In the genomic region with DNA sequence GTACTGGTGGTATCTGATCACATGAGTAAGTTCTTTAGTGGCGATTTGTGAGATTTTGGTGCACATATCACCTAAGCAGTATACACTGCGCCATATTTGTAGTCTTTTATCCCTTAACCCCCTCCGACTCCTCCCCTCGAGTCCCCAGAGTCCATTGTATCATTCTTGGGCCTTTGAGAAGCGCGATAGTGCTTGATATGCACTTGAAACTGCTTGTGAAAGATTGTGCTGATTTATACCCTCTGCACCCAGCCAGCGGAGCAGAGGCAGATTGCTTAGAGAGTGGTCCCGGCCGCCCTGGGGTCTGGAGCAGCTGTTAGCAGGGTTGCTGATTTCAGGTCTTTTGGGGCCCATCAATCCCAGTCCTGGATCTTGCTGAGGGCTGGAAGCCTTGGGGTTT, we compare ENCODE assay signal across 22 cellular contexts. TPM values are rescaled to one million over a fixed set of nuclear protein-coding genes. Genes with fewer than 3 reads are reported as not detected.
DNase-seq lines count a peak whose midpoint lies in the region; ATAC-seq, FAIRE-seq and TF ChIP-seq lines count a peak whose summit lies in the region.
"Had no signal": no experiment of that assay in that cellular context is flagged by ENCODE, and none has a peak within 500 bp of the region (broad histone marks: within the 10 kb centered on the region; RNA-seq: fewer than 3 reads in every experiment).

No MANE protein-coding gene starts in this region.

- H4K8ac ChIP-seq in neuronal stem cell (ENCODE audit: low read depth, low read length) = no peak overlapping the region

- H3K27ac ChIP-seq in left lung (no peak overlapping the region), neuronal stem cell (replicated peaks; ENCODE audit: low read length) (no peak overlapping the region), SJCRH30 (no peak overlapping the region)
- H3K27ac ChIP-seq: GM23248 had no signal

- no CpG with 5 or more reads among the region's 9 CpGs for WGBS in neuronal stem cell (ENCODE audit: extremely low coverage in 2 of 2, insufficient read length in 2 of 2, insufficient replicate concordance in 1 of 2), 2 donors

- H3K14ac ChIP-seq in neuronal stem cell (ENCODE audit: low read length) = no peak overlapping the region

- H3K79me1 ChIP-seq in neuronal stem cell (ENCODE audit: low read depth, low read length) = no peaks in the 10 kb centered on the region

- peak overlapping the region; percentile 49 for H2AFZ ChIP-seq in neuronal stem cell (ENCODE audit: low read length)
- H2AFZ ChIP-seq: GM23248 had no signal

- no peaks in the 10 kb centered on the region for H3K4me1 ChIP-seq in left lung
- no peaks in the 10 kb centered on the region for H3K4me1 ChIP-seq in neuronal stem cell (ENCODE audit: control insufficient read depth in 2 of 2, insufficient read depth in 1 of 2, low read depth in 1 of 2, low read length in 2 of 2)
- no peaks in the 10 kb centered on the region for H3K4me1 ChIP-seq in SJCRH30
- H3K4me1 ChIP-seq: Caco-2, HAP-1 had no signal

- no peak overlapping the region for H3K4ac ChIP-seq in neuronal stem cell (ENCODE audit: low read length)

- H3K9me3 ChIP-seq in left lung (no peaks in the 10 kb centered on the region), neuronal stem cell (replicated peaks in 1 of 2; ENCODE audit: control insufficient read depth in 2 of 2, insufficient read depth in 1 of 2, low read depth in 1 of 2, low read length in 2 of 2) (peaks cover 0 to 2% of the 10 kb centered on the region in 2 donors), SJCRH30 (replicated peaks) (no peaks in the 10 kb centered on the region)
- H3K9me3 ChIP-seq: Caco-2, HAP-1 had no signal

- no peak overlapping the region for H4K91ac ChIP-seq in neuronal stem cell (ENCODE audit: low read depth, low read length, poor library complexity)

- peak overlapping the region; percentile 58 for H3K18ac ChIP-seq in neuronal stem cell (ENCODE audit: low read length)

- no peak overlapping the region for H2BK15ac ChIP-seq in neuronal stem cell (ENCODE audit: low read length)

- H3K36me3 ChIP-seq in left lung = no peaks in the 10 kb centered on the region
- H3K36me3 ChIP-seq in neuronal stem cell (replicated peaks in 1 of 2; ENCODE audit: control insufficient read depth in 2 of 2, insufficient read depth in 2 of 2, low read length in 2 of 2) = no peaks in the 10 kb centered on the region
- no peaks in the 10 kb centered on the region for H3K36me3 ChIP-seq in SJCRH30
- H3K36me3 ChIP-seq: HAP-1 had no signal

- ATAC-seq in left lung = peak; percentile 70
- ATAC-seq in HG02571 (IDR thresholded peaks at IDR 0.05; ENCODE audit: unreplicated experiment) = no peak

- no peak overlapping the region for H2BK5ac ChIP-seq in neuronal stem cell (ENCODE audit: low read length)

- H3K4me3 ChIP-seq in left lung = no peak overlapping the region
- no peak overlapping the region for H3K4me3 ChIP-seq in neuronal stem cell (ENCODE audit: low read length in 2 of 2)
- H3K4me3 ChIP-seq in SJCRH30 = no peak overlapping the region
- H3K4me3 ChIP-seq: GM23248, HAP-1 had no signal

- H2BK12ac ChIP-seq in neuronal stem cell (ENCODE audit: low read length) = no peak overlapping the region

- H3K23ac ChIP-seq in neuronal stem cell (ENCODE audit: low read depth, low read length, poor library complexity) = no peak overlapping the region

- H3K27me3 ChIP-seq in left lung (no peaks in the 10 kb centered on the region), neuronal stem cell (ENCODE audit: control insufficient read depth in 3 of 3, insufficient read depth in 3 of 3, low read depth in 1 of 3, low read length in 3 of 3) (no peaks in the 10 kb centered on the region), SJCRH30 (no peaks in the 10 kb centered on the region)

- intact Hi-C loops in left lung (cut with DNase I) = no loop called here

- H3K9ac ChIP-seq in neuronal stem cell (ENCODE audit: low read depth, low read length, poor library complexity) = no peak overlapping the region
- H3K9ac ChIP-seq: GM23248 had no signal

- DNase-seq in RPMI8226 (peak; percentile 36), amniotic epithelial cell (ENCODE audit: low read depth) (peak; percentile 29), left lung (no peak), neuronal stem cell (ENCODE audit: low spot score) (no peak), SJCRH30 (no peak), RCC 7860 (ENCODE audit: low spot score) (no peak)
- no peak for DNase-seq in stimulated activated CD4-positive, alpha-beta T cell treated with anti-CD3 and anti-CD28 coated beads, Interleukin-2, amount 100 ng/mL, for 48 hours
- DNase-seq: C1 segment of cervical spinal cord; Caco-2; CD4-positive, alpha-beta memory T cell; DMS153; DND-41; GM23248; HFFc6 had no signal

- no peak for TF ChIP-seq CTCF in left lung (IDR thresholded peaks at IDR 0.05)

- H2AK5ac ChIP-seq in neuronal stem cell (ENCODE audit: low read depth, low read length) = no peak overlapping the region

- no peak overlapping the region for H2BK120ac ChIP-seq in neuronal stem cell (ENCODE audit: low read depth, low read length)

- H3K4me2 ChIP-seq in neuronal stem cell (ENCODE audit: insufficient read depth, low read length, poor library complexity, severe bottlenecking) = no peak overlapping the region

- FAIRE-seq in RCC 7860 (lab: Jason Lieb, UNC) = no peak
- FAIRE-seq: G401.6, GM12892, H54 had no signal

RNA-seq across cellular contexts. Expression of gene FAM240B, which starts 12.9 kb away (rescaled TPM):
- total RNA-seq in left lung = not detected
- not detected for polyA plus RNA-seq in neuronal stem cell (2013, experiment 1 of 2)
- polyA plus RNA-seq in neuronal stem cell (2013, experiment 2 of 2) = not detected
- 0.30 TPM in 1 of 2 replicates, not detected in the other for total RNA-seq in SJCRH30 (2014; rRNA removed; shearing (Covaris generic))
- total RNA-seq: A172; A673; Caco-2; CD4-positive, alpha-beta memory T cell; GM23248; HFFc6 had no signal
- polyA plus RNA-seq: BJ; CD4-positive, alpha-beta memory T cell; GM23248 had no signal

Comparison
In these comparisons a context has a peak if more than half of its experiments do, and no peak if none do; other contexts are left out.
1. DNase-seq: peak in RPMI8226 (single experiment) and amniotic epithelial cell (single experiment); none in left lung (0 of 2), neuronal stem cell (single experiment), SJCRH30 (0 of 2), RCC 7860 (single experiment) and stimulated activated CD4-positive, alpha-beta T cell treated with anti-CD3 and anti-CD28 coated beads, Interleukin-2, amount 100 ng/mL, for 48 hours (0 of 2).